ENCODE assay signal across 29 cellular contexts in genomic region chr14:49607583-49607982, GRCh38. TPM values are rescaled to one million over a fixed set of nuclear protein-coding genes. Genes with fewer than 3 reads are reported as not detected.
"Had no signal": no experiment of that assay in that cellular context is flagged by ENCODE, and none has a peak within 500 bp of the region (broad histone marks: within the 10 kb centered on the region; RNA-seq: fewer than 3 reads in every experiment).

No MANE protein-coding gene starts in this region.

- ATAC-seq: activated CD4-positive, alpha-beta T cell treated with anti-CD3 and anti-CD28 coated beads for 36 hours; activated naive CD4-positive, alpha-beta T cell treated with anti-CD3 and anti-CD28 coated beads, Interleukin-2, amount 50 U/mL, for 72 hours; activated T-cell treated with anti-CD3 and anti-CD28 coated beads, Interleukin-2, amount 50 U/mL, for 72 hours; effector memory CD8-positive, alpha-beta T cell; foreskin keratinocyte; gastrocnemius medialis; heart left ventricle; T-helper 17 cell had no signal

- H3K36me3 ChIP-seq: breast epithelium, cardiac muscle cell, gastrocnemius medialis had no signal

- H3K9me3 ChIP-seq: ascending aorta, breast epithelium, esophagus muscularis mucosa, gastrocnemius medialis, heart left ventricle had no signal

- H3K27me3 ChIP-seq: ascending aorta, breast epithelium, cardiac muscle cell, esophagus muscularis mucosa, foreskin keratinocyte, gastrocnemius medialis, heart left ventricle had no signal

- H3K4me1 ChIP-seq: ascending aorta, breast epithelium, esophagus muscularis mucosa, foreskin keratinocyte, gastrocnemius medialis, heart left ventricle had no signal

- DNase-seq: activated CD4-positive, alpha-beta memory T cell treated with anti-CD3 and anti-CD28 coated beads, Interleukin-2, amount 10 ng/mL, durations not matched to agents 7 days and 5 days; activated CD4-positive, alpha-beta T cell treated with anti-CD3 and anti-CD28 coated beads for 36 hours; activated CD4-positive, alpha-beta T cell treated with anti-CD3 and anti-CD28 coated beads, Interleukin-2, amount 10 ng/mL, durations not matched to agents 7 days and 5 days; activated CD4-positive, alpha-beta T cell treated with anti-CD3 and anti-CD28 coated beads, Interleukin-2, amount 50 U/mL, for 4 hours; activated CD4-positive, CD25-positive, alpha-beta regulatory T cell; activated CD4-positive, CD25-positive, alpha-beta regulatory T cell treated with anti-CD3 and anti-CD28 coated beads, Interleukin-2, amount 50 U/mL, for 72 hours; activated CD8-positive, alpha-beta memory T cell treated with anti-CD3 and anti-CD28 coated beads, Interleukin-2, amount 50 U/mL, for 48 hours; activated gamma-delta T cell; activated naive CD4-positive, alpha-beta T cell; activated naive CD4-positive, alpha-beta T cell treated with anti-CD3 and anti-CD28 coated beads, Interleukin-2, amount 10 ng/mL, durations not matched to agents 7 days and 5 days; activated naive CD8-positive, alpha-beta T cell treated with anti-CD3 and anti-CD28 coated beads, Interleukin-2, amount 10 ng/mL, durations not matched to agents 7 days and 5 days; activated T-cell treated with anti-CD3 and anti-CD28 coated beads for 4 hours; activated T-cell treated with anti-CD3 and anti-CD28 coated beads, Interleukin-2, amount 50 U/mL, for 24 hours; activated T-cell treated with anti-CD3 and anti-CD28 coated beads, Interleukin-2, amount 50 U/mL, for 72 hours; cortex of kidney; dermis blood vessel endothelial cell; effector CD4-positive, alpha-beta T cell; effector memory CD8-positive, alpha-beta T cell; erythroblast; foreskin keratinocyte; gastrocnemius medialis; glutamatergic neuron; heart left ventricle; T-helper 17 cell had no signal

- H3K4me3 ChIP-seq: ascending aorta, breast epithelium, cardiac muscle cell, esophagus muscularis mucosa, gastrocnemius medialis, heart left ventricle had no signal

- H3K27ac ChIP-seq: ascending aorta, breast epithelium, cardiac muscle cell, esophagus muscularis mucosa, foreskin keratinocyte, gastrocnemius medialis, heart left ventricle had no signal

RNA-seq across cellular contexts. Expression of gene LRR1, which starts 8.8 kb away (rescaled TPM):
- total RNA-seq: ascending aorta had no signal
